ENCODE assay signal across 2 cellular contexts in genomic region chr10:110502851-110503301, GRCh38.
TF ChIP-seq lines count a peak whose summit lies in the region.

No MANE protein-coding gene starts in this region.

TF ChIP-seq in liver, 16 proteins besides CTCF, POLR2A, EP300 and RAD21 (continued from another document):
- TF ChIP-seq NR2F2 (IDR thresholded peaks at IDR 0.05) (peak; percentile 21), ZBTB33 (IDR thresholded peaks at IDR 0.05) (no peak), EGR1 (IDR thresholded peaks at IDR 0.05; ENCODE audit: low read depth in 2 of 2) (no peak), MAX (IDR thresholded peaks at IDR 0.05) (no peak), FOXA2 (IDR thresholded peaks at IDR 0.05) (no peak), HNF4A (conservative IDR thresholded peaks at IDR 0.05) (peak; percentile 25 to 43), JUND (IDR thresholded peaks at IDR 0.05) (no peak)

TF ChIP-seq in HepG2, 621 proteins besides CTCF, POLR2A, EP300 and RAD21 (continued from another document):
- TF ChIP-seq IRF9 (CRISPR knock-in tag; IDR thresholded peaks at IDR 0.05; ENCODE audit: borderline replicate concordance) (no peak), NR3C1 (CRISPR knock-in tag; IDR thresholded peaks at IDR 0.05) (no peak), NR2C2 (CRISPR knock-in tag; IDR thresholded peaks at IDR 0.05; ENCODE audit: borderline replicate concordance) (no peak), PRDM4 (CRISPR knock-in tag; IDR thresholded peaks at IDR 0.05; ENCODE audit: borderline replicate concordance) (no peak), STAG1 (CRISPR knock-in tag; IDR thresholded peaks at IDR 0.05) (no peak), ZNF33B (CRISPR knock-in tag; IDR thresholded peaks at IDR 0.05) (no peak), ZNF777 (CRISPR knock-in tag; IDR thresholded peaks at IDR 0.05) (no peak), RARG (CRISPR knock-in tag; IDR thresholded peaks at IDR 0.05; ENCODE audit: low read depth) (no peak), HINFP (CRISPR knock-in tag; IDR thresholded peaks at IDR 0.05; ENCODE audit: low read depth) (no peak), NAIF1 (CRISPR knock-in tag; IDR thresholded peaks at IDR 0.05; ENCODE audit: borderline replicate concordance) (no peak), GMEB1 (CRISPR knock-in tag; IDR thresholded peaks at IDR 0.05; ENCODE audit: borderline replicate concordance) (no peak), ARHGAP35 (CRISPR knock-in tag; IDR thresholded peaks at IDR 0.05; ENCODE audit: borderline replicate concordance) (no peak), ATF2 (CRISPR knock-in tag; IDR thresholded peaks at IDR 0.05) (no peak)
